10 cellular contexts compared by ENCODE assay signal in genomic region chr7:129401228-129401967, GRCh38. TPM values are rescaled to one million over a fixed set of nuclear protein-coding genes. Genes with fewer than 3 reads are reported as not detected.
DNase-seq lines count a peak whose midpoint lies in the region; ATAC-seq and TF ChIP-seq lines count a peak whose summit lies in the region.
"Had no signal": no experiment of that assay in that cellular context is flagged by ENCODE, and none has a peak within 500 bp of the region (broad histone marks: within the 10 kb centered on the region; RNA-seq: fewer than 3 reads in every experiment).

No MANE protein-coding gene starts in this region.

- H3K36me3 ChIP-seq in HCT116 (ENCODE audit: control insufficient read depth in 1 of 2, insufficient read depth in 2 of 2, low read length in 2 of 2), result no peaks in the 10 kb centered on the region

- no peak for TF ChIP-seq RAD21 in HCT116 (IDR thresholded peaks at IDR 0.05; ENCODE audit: low read depth)

- TF ChIP-seq POLR2A in HCT116 (IDR thresholded peaks at IDR 0.05; ENCODE audit: borderline replicate concordance, extremely low read depth, insufficient read depth, insufficient read length), result no peak

- H3K9me2 ChIP-seq in HCT116 (ENCODE audit: insufficient read depth), result no peaks in the 10 kb centered on the region

- no peaks in the 10 kb centered on the region for H4K20me1 ChIP-seq in HCT116 (ENCODE audit: insufficient read depth)

- DNase-seq in AG10803 (ENCODE audit: low read depth), result peak; percentile 16
- DNase-seq in HCT116 (ENCODE audit: low read depth, low spot score), result no peak
- DNase-seq in RPMI7951 (ENCODE audit: low read depth), result peak; percentile 47
- DNase-seq in glomerular visceral epithelial cell (ENCODE audit: extremely low spot score), result peak; percentile 9
- no peak for DNase-seq in NCI-H2081 treated with DMSO at 0.1 percent for 48 hours (lab: John Stamatoyannopoulos, UW)
- no peak for DNase-seq in NCI-H446 treated with DMSO at 0.1 percent for 48 hours (lab: John Stamatoyannopoulos, UW)
- DNase-seq: left ventricle myocardium superior, NCI-H1105 treated with DMSO at 0.1 percent for 48 hours had no signal

- H3K9me3 ChIP-seq in HCT116 (ENCODE audit: control insufficient read depth in 1 of 2, insufficient read depth in 1 of 2, low read depth in 1 of 2, low read length in 2 of 2), result no peaks in the 10 kb centered on the region

- no peak overlapping the region for H3K9ac ChIP-seq in HCT116 (ENCODE audit: low read length)

- no peak for TF ChIP-seq CTCF in AG10803 (conservative IDR thresholded peaks at IDR 0.05; ENCODE audit: low read length)
- TF ChIP-seq CTCF in HCT116 (IDR thresholded peaks at IDR 0.05 in 2 of 3, conservative IDR thresholded peaks at IDR 0.05 in 1 of 3; ENCODE audit: borderline replicate concordance in 1 of 3, insufficient read depth in 1 of 3, low read depth in 2 of 3, low read length in 2 of 3), result no peak

- peak; percentile 80 for ATAC-seq in HCT116
- no peak for ATAC-seq in HG03039 (IDR thresholded peaks at IDR 0.05; ENCODE audit: unreplicated experiment)
- no peak for ATAC-seq in GM18907 (IDR thresholded peaks at IDR 0.05; ENCODE audit: unreplicated experiment)

- H3K4me2 ChIP-seq in HCT116 (ENCODE audit: low read length), result peak overlapping the region; percentile 31

- no peak overlapping the region for H3K4me3 ChIP-seq in AG10803 (ENCODE audit: low read length)
- H3K4me3 ChIP-seq in HCT116 (replicated peaks in 1 of 2; ENCODE audit: low read depth in 1 of 2, low read length in 2 of 2), result no peak overlapping the region

- no TSS peak for BruUV-seq in HCT116 (replicated peaks; lab: Mats Ljungman, UMichigan)

- no peak overlapping the region for H3K27ac ChIP-seq in HCT116 (ENCODE audit: low read depth, low read length)

- POLR2A ChIA-PET in HCT116 (lab: Charles Lee), result interaction anchor here (0.6 kb wide), 1 partner anchor 10 kb away, joined by 3 read pairs; no protein-coding TSS in a partner anchor

- RAD21 ChIA-PET in HCT116 (lab: Charles Lee; ENCODE audit: low non-redundant PET in 1 of 2, low total read pairs in 2 of 2, uncharacterized antibody in 2 of 2, unreplicated experiment in 2 of 2), result interaction anchor here in 1 of 2 experiments (1.0 kb wide), 1 partner anchor 33 kb away, joined by 4 read pairs; the partner anchor contains the start of gene STRIP2

- H3K4me1 ChIP-seq in HCT116 (ENCODE audit: control insufficient read depth in 1 of 2, insufficient read depth in 2 of 2, low read length in 2 of 2), result peaks cover 7 to 15% of the 10 kb centered on the region in 2 experiments

- no peaks in the 10 kb centered on the region for H3K27me3 ChIP-seq in HCT116 (ENCODE audit: insufficient read depth, low read length)

- CTCF ChIA-PET in HCT116 (lab: Charles Lee), result interaction anchor here (0.8 to 1.0 kb wide), 3 partner anchors 12 to 244 kb away, joined by 3 read pairs; no protein-coding TSS in a partner anchor

- no peaks in the 10 kb centered on the region for H3K79me2 ChIP-seq in HCT116 (ENCODE audit: insufficient read depth, low read length)

- no peak overlapping the region for H2AFZ ChIP-seq in HCT116 (ENCODE audit: low read depth, low read length, poor library complexity, severe bottlenecking)

- intact Hi-C loops in HCT116 (cut with micrococcal nuclease), result loop anchor here (5.0 kb wide), 1 partner anchor 71 kb away; no protein-coding TSS in a partner anchor

TF ChIP-seq in HCT116, 20 proteins besides CTCF, POLR2A, EP300 and RAD21:
- TF ChIP-seq ATF3 (IDR thresholded peaks at IDR 0.05) (no peak), POLR2AphosphoS5 (IDR thresholded peaks at IDR 0.05; ENCODE audit: low read depth, low read length) (no peak), ELF1 (IDR thresholded peaks at IDR 0.05; ENCODE audit: borderline replicate concordance, low read depth) (no peak)
- TF ChIP-seq, protein P1, sequence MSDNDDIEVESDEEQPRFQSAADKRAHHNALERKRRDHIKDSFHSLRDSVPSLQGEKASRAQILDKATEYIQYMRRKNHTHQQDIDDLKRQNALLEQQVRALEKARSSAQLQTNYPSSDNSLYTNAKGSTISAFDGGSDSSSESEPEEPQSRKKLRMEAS (IDR thresholded peaks at IDR 0.05), result no peak

RNA-seq across cellular contexts. Expression of gene STRIP2, which starts 32.8 kb away (rescaled TPM):
- 10.8 TPM for total RNA-seq in HCT116 (2021; ENCODE audit: unreplicated experiment)
- 4.1 and 5.2 TPM in 2 replicates for polyA plus RNA-seq in HCT116 (2012)
- total RNA-seq in RPMI7951 (2014; rRNA removed; shearing (Covaris generic)), result 6.4 and 7.8 TPM in 2 replicates

Comparison
In these comparisons a context has a peak if more than half of its experiments do, and no peak if none do; other contexts are left out.
1. DNase-seq: peak in AG10803 (single experiment), RPMI7951 (single experiment) and glomerular visceral epithelial cell (single experiment); none in HCT116 (single experiment), NCI-H2081 treated with DMSO at 0.1 percent for 48 hours (single experiment) and NCI-H446 treated with DMSO at 0.1 percent for 48 hours (single experiment).